ENCODE assay signal across 13 cellular contexts in the genomic region with DNA sequence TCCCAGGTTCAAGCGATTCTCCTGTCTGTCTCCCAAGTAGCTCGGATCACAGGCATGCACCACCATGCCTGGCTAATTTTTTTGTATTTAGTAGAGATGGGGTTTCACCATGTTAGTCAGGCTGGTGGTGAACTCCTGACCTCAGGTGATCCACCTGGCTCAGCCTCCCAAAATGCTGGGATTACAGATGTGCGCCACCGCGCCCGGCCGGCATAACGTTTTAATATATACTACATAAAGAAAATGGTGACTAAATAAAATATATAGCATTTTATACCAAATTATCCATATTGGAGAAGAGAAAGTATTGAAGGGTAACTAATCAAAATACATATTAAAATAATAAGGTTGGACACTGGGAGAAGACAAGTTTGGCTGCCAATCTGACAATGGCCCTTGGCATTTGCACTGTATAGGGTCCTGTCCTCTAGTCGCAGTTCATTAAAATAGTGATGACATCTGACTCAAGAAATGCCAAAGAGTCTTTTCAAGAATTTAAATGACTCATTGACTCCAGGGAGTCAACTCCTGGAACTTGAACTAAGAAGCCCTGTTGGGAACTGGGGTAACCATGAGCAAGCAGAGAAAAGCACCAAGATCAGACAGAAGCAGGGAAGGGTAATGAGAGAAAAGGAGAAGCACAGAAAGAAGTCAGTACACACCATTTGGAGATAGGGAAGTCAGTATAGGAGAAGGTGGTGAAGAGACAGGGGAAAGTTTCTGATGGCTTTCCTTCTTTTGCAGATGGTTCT.
A peak's percentile ranks its signal among the peaks of the same experiment; 100 is the strongest.
DNase-seq lines count a peak whose midpoint lies in the region; ATAC-seq, FAIRE-seq and TF ChIP-seq lines count a peak whose summit lies in the region.
"Had no signal": no experiment of that assay in that cellular context is flagged by ENCODE, and none has a peak within 500 bp of the region (broad histone marks: within the 10 kb centered on the region; RNA-seq: fewer than 3 reads in every experiment).

No MANE protein-coding gene starts in this region.

- H3K23ac ChIP-seq in trophoblast cell (ENCODE audit: low read length) = no peak overlapping the region

- H2AFZ ChIP-seq in trophoblast cell (ENCODE audit: insufficient read depth, low read length, poor library complexity) = no peak overlapping the region

- no peak overlapping the region for H3K4ac ChIP-seq in trophoblast cell (ENCODE audit: low read depth, low read length)

- DNase-seq in H54 (ENCODE audit: insufficient read length, low spot score) (peak; percentile 56), RCC 7860 (ENCODE audit: low spot score) (peak; percentile 82), trophoblast cell (peak; percentile 27 to 59), NCI-H1048 (lab: John Stamatoyannopoulos, UW) (no peak), NCI-H526 (lab: John Stamatoyannopoulos, UW) (no peak)
- DNase-seq: activated effector memory CD4-positive, alpha-beta T cell treated with Interleukin-2 at 50 U/mL for 16 hours; DND-41; effector memory CD4-positive, alpha-beta T cell; H7; NCI-H2029; retina had no signal

- no peak overlapping the region for H2BK12ac ChIP-seq in trophoblast cell (ENCODE audit: low read length)

- H3K4me3 ChIP-seq in trophoblast cell (ENCODE audit: low read depth, low read length) = no peak overlapping the region

- H2BK5ac ChIP-seq in trophoblast cell (ENCODE audit: low read depth, low read length, poor library complexity) = no peak overlapping the region

- H3K27me3 ChIP-seq in trophoblast cell (ENCODE audit: insufficient read depth, low read length) = no peaks in the 10 kb centered on the region

- peak; percentile 99 for FAIRE-seq in H54 (lab: Jason Lieb, UNC)
- peak; percentile 71 for FAIRE-seq in RCC 7860 (lab: Jason Lieb, UNC)

- H3K79me1 ChIP-seq in trophoblast cell (ENCODE audit: low read length) = no peaks in the 10 kb centered on the region

- no peak overlapping the region for H2AK5ac ChIP-seq in trophoblast cell (ENCODE audit: low read length)

- ATAC-seq in esophagus mucosa (peak; percentile 59), GM19455 (IDR thresholded peaks at IDR 0.05; ENCODE audit: unreplicated experiment) (no peak)

- H3K79me2 ChIP-seq in trophoblast cell (ENCODE audit: control insufficient read depth, insufficient read depth, low read length, poor library complexity) = no peaks in the 10 kb centered on the region

- H4K8ac ChIP-seq in trophoblast cell (ENCODE audit: low read depth, low read length) = no peak overlapping the region

- no peak overlapping the region for H4K91ac ChIP-seq in trophoblast cell (ENCODE audit: low read depth, low read length)

- H2BK120ac ChIP-seq in trophoblast cell (ENCODE audit: insufficient read depth, low read length, poor library complexity) = no peak overlapping the region

- WGBS in trophoblast cell (ENCODE audit: extremely low coverage, insufficient coverage, insufficient read length) = no CpG with 5 or more reads among the region's 9 CpGs

- H3K9me3 ChIP-seq in trophoblast cell (ENCODE audit: insufficient read depth, low read depth, low read length) = no peaks in the 10 kb centered on the region

- no peak overlapping the region for H4K12ac ChIP-seq in trophoblast cell (ENCODE audit: low read depth, low read length)

- no peak overlapping the region for H3K9ac ChIP-seq in trophoblast cell (ENCODE audit: low read length)

- H3K4me1 ChIP-seq in trophoblast cell (ENCODE audit: control insufficient read depth in 1 of 2, insufficient read depth in 2 of 2, low read length in 2 of 2) = no peaks in the 10 kb centered on the region

- H3K36me3 ChIP-seq in trophoblast cell (ENCODE audit: control insufficient read depth in 1 of 2, insufficient read depth in 2 of 2, low read length in 2 of 2) = no peaks in the 10 kb centered on the region

- H3K14ac ChIP-seq in trophoblast cell (ENCODE audit: low read length) = no peak overlapping the region

- H3K4me2 ChIP-seq in trophoblast cell (ENCODE audit: low read length) = no peak overlapping the region

- no peak overlapping the region for H3K27ac ChIP-seq in trophoblast cell (ENCODE audit: low read depth, low read length)

- no peak overlapping the region for H3K18ac ChIP-seq in trophoblast cell (ENCODE audit: low read length)

- TF ChIP-seq POLR2A in H54 (IDR thresholded peaks at IDR 0.05; ENCODE audit: low read depth, low read length) = no peak

Comparison
In these comparisons a context has a peak if more than half of its experiments do, and no peak if none do; other contexts are left out.
1. DNase-seq: peak in H54 (single experiment), RCC 7860 (single experiment) and trophoblast cell (2 of 2); none in NCI-H1048 (single experiment) and NCI-H526 (0 of 2).